ENCODE assay signal across 1 cellular context in the genomic region with DNA sequence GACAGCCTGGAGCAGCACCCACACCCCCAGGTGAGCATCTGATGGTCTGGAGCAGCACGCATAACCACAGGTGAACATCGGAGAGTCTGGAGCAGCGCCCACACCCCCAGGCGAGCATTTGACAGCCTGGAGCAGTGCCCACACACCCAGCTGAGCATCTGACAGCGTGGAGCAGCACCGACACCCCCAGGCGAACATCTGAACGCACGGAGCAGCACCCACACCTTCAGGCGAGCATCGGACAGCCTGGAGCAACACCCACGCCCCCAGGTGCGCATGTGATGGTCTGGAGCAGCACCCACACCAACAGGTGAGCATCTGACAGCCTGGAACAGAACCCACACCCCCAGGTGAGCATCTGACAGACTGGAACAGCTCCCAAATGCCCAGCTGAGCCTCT. TPM values are rescaled to one million over a fixed set of nuclear protein-coding genes. Genes with fewer than 3 reads are reported as not detected.
"Had no signal": no experiment of that assay in that cellular context is flagged by ENCODE, and none has a peak within 500 bp of the region (broad histone marks: within the 10 kb centered on the region; RNA-seq: fewer than 3 reads in every experiment).

No MANE protein-coding gene starts in this region.

RNA-seq across cellular contexts. Expression of a gene that starts 49.6 kb away (rescaled TPM):
- total RNA-seq: gastrocnemius medialis had no signal
